ENCODE assay signal across 23 cellular contexts in the genomic region with DNA sequence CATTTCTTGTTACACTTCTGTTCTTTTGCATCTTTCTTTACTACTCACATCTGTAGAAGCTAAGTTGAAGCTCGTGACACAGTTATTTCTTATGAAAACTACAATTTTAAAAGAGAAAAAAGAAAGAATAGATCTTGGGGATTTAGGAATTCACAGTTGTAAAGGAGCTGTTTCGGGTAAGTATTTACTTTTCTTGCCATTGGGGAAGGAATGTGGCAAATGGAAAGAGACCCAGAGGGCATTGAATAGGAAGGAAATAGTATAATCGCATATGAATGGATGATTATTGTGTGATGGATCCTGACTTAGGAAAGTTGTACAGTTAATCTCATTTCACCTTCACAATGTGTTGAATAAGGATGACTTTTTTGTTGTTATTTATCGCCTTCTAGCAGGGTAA.
"Had no signal": no experiment of that assay in that cellular context is flagged by ENCODE, and none has a peak within 500 bp of the region (broad histone marks: within the 10 kb centered on the region; RNA-seq: fewer than 3 reads in every experiment).

No MANE protein-coding gene starts in this region.

- H3K36me3 ChIP-seq: SJSA1 had no signal

- H3K4me3 Mint-ChIP-seq: IgD-negative memory B cell, T-cell had no signal

- H3K4me1 Mint-ChIP-seq: T-cell had no signal

- H3K36me3 Mint-ChIP-seq: IgD-negative memory B cell, T-cell had no signal

- H3K4me2 ChIP-seq: KMS-11 had no signal

- H3K9ac ChIP-seq: KMS-11 had no signal

- H3K27ac ChIP-seq: KMS-11, SJSA1, SK-N-MC had no signal

- DNase-seq: Kasumi-1, NCI-H1092, NCI-H1105 treated with DMSO at 0.1 percent for 48 hours, NCI-H1417 treated with DMSO at 0.1 percent for 48 hours, NCI-H146, NCI-H1694 treated with DMSO at 0.1 percent for 48 hours, NCI-H1930, NCI-H2081, NCI-H2107, NCI-H2227 treated with DMSO at 0.1 percent for 48 hours, NCI-H524, NCI-H69, NCI-H774, Right ventricle myocardium superior, RPMI8226, SIG-M5, SW 1271, T-cell had no signal

- H3K27me3 Mint-ChIP-seq: IgD-negative memory B cell, T-cell had no signal

- H3K4me1 ChIP-seq: SJSA1 had no signal

- H3K4me3 ChIP-seq: K562, SJSA1, SK-N-MC had no signal

- H3K27ac Mint-ChIP-seq: IgD-negative memory B cell, T-cell had no signal

- H3K27me3 ChIP-seq: SJSA1 had no signal

- ATAC-seq: K562, T-cell had no signal
